Comparison of ENCODE assay signal across 1 cellular context in genomic region chr11:73530109-73530508, GRCh38.
TF ChIP-seq lines count a peak whose summit lies in the region.

No MANE protein-coding gene starts in this region.

TF ChIP-seq in A549, 52 proteins besides CTCF, POLR2A, EP300 and RAD21:
- TF ChIP-seq JUN (IDR thresholded peaks at IDR 0.05) (no peak), ZSCAN20 (CRISPR knock-in tag; IDR thresholded peaks at IDR 0.05) (no peak), NFE2L2 (conservative IDR thresholded peaks at IDR 0.05; ENCODE audit: low read length) (no peak), NR3C1 (IDR thresholded peaks at IDR 0.05) (no peak), KDM5A (IDR thresholded peaks at IDR 0.05) (no peak), CBX2 (IDR thresholded peaks at IDR 0.05; ENCODE audit: borderline replicate concordance, low read depth) (no peak), RFX5 (IDR thresholded peaks at IDR 0.05) (no peak), FOXS1 (CRISPR knock-in tag; IDR thresholded peaks at IDR 0.05) (no peak), HOXB5 (CRISPR knock-in tag; IDR thresholded peaks at IDR 0.05) (no peak), BHLHE40 (IDR thresholded peaks at IDR 0.05; ENCODE audit: low read depth, low read length) (no peak), CHD2 (IDR thresholded peaks at IDR 0.05; ENCODE audit: low read length, partially characterized antibody) (no peak), ZFP36 (IDR thresholded peaks at IDR 0.05; ENCODE audit: borderline replicate concordance, partially characterized antibody) (no peak), EHF (CRISPR knock-in tag; IDR thresholded peaks at IDR 0.05) (no peak), HDAC2 (IDR thresholded peaks at IDR 0.05) (no peak)
